Comparison of ENCODE assay signal across 6 cellular contexts in genomic region chr4:6296026-6296425, GRCh38.
"Had no signal": no experiment of that assay in that cellular context is flagged by ENCODE, and none has a peak within 500 bp of the region (broad histone marks: within the 10 kb centered on the region; RNA-seq: fewer than 3 reads in every experiment).

No MANE protein-coding gene starts in this region.

- DNase-seq: H9, HCEC 1CT had no signal

- H2AFZ ChIP-seq: GM23338 had no signal

- H3K4me3 ChIP-seq: GM23338 had no signal

- H3K4me2 ChIP-seq: GM23338 had no signal

- FAIRE-seq: H1, H54, HTR-8/SVneo had no signal

- ATAC-seq: GM23338 had no signal
